Comparison of ENCODE assay signal across 23 cellular contexts in the genomic region with DNA sequence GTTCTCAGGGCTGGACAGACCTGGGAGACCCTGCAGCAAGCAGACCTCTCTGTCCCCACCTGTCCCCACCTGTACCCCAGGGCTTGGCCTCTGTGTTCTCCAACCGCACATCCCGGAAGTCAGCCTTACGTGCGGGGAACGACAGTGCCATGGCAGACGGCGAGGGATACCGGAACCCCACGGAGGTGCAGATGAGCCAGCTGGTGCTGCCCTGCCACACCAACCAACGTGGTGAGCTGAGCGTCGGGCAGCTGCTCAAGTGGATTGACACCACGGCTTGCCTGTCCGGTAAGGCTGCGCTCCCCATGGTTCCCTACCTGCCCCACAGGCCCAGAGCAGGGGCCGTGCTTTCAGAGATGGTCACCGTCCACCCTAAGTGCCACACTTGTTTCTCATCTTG. TPM values are rescaled to one million over a fixed set of nuclear protein-coding genes. Genes with fewer than 3 reads are reported as not detected.
"Had no signal": no experiment of that assay in that cellular context is flagged by ENCODE, and none has a peak within 500 bp of the region (broad histone marks: within the 10 kb centered on the region; RNA-seq: fewer than 3 reads in every experiment).

No MANE protein-coding gene starts in this region.

- ATAC-seq: right lobe of liver; stimulated activated memory B cell treated with anti-CD40 and anti-IgM and Interleukin-4, amounts not matched to agents 10 μg/mL and 1 μg/mL and 100 μg/mL, for 72 hours had no signal

- DNase-seq: activated CD4-positive, alpha-beta T cell treated with anti-CD3 and anti-CD28 coated beads for 1 hour; activated CD4-positive, alpha-beta T cell treated with anti-CD3 and anti-CD28 coated beads, Interleukin-2, amount 50 U/mL, for 1 hour; activated naive CD8-positive, alpha-beta T cell treated with anti-CD3 and anti-CD28 coated beads for 36 hours; activated T-cell treated with anti-CD3 and anti-CD28 coated beads, Interleukin-2, amount 50 U/mL, for 1 hour; colonic mucosa; immature natural killer cell; right lobe of liver; small intestine; stimulated activated CD4-positive, alpha-beta T cell treated with anti-CD3 and anti-CD28 coated beads, Interleukin-15, amount 100 ng/mL, for 24 hours; stomach; T-helper 1 cell; testis; trophoblast cell; uterus; WERI-Rb-1 had no signal

- H3K9me3 Mint-ChIP-seq: activated naive CD8-positive, alpha-beta T cell treated with anti-CD3 and anti-CD28 coated beads for 36 hours; immature natural killer cell; stimulated activated memory B cell treated with anti-CD40 and anti-IgM and Interleukin-4, amounts not matched to agents 10 μg/mL and 1 μg/mL and 100 μg/mL, for 72 hours had no signal

- H3K4me3 ChIP-seq: breast epithelium, colonic mucosa, right lobe of liver, stomach, testis, uterus had no signal

- H3K4me3 Mint-ChIP-seq: activated naive CD8-positive, alpha-beta T cell treated with anti-CD3 and anti-CD28 coated beads for 36 hours; immature natural killer cell; stimulated activated memory B cell treated with anti-CD40 and anti-IgM and Interleukin-4, amounts not matched to agents 10 μg/mL and 1 μg/mL and 100 μg/mL, for 72 hours had no signal

- H3K9me3 ChIP-seq: breast epithelium, colonic mucosa, right lobe of liver, stomach, testis, uterus had no signal

- H3K27me3 ChIP-seq: breast epithelium, colonic mucosa, right lobe of liver, stomach, testis, uterus had no signal

- H3K4me1 Mint-ChIP-seq: stimulated activated memory B cell treated with anti-CD40 and anti-IgM and Interleukin-4, amounts not matched to agents 10 μg/mL and 1 μg/mL and 100 μg/mL, for 72 hours had no signal

- H3K36me3 ChIP-seq: breast epithelium, colonic mucosa, right lobe of liver, uterus, WERI-Rb-1 had no signal

- H3K27me3 Mint-ChIP-seq: activated naive CD8-positive, alpha-beta T cell treated with anti-CD3 and anti-CD28 coated beads for 36 hours; stimulated activated memory B cell treated with anti-CD40 and anti-IgM and Interleukin-4, amounts not matched to agents 10 μg/mL and 1 μg/mL and 100 μg/mL, for 72 hours had no signal

- H3K27ac ChIP-seq: breast epithelium, colonic mucosa, right lobe of liver, testis, uterus had no signal

- H3K4me1 ChIP-seq: uterus had no signal

- H3K36me3 Mint-ChIP-seq: activated naive CD8-positive, alpha-beta T cell treated with anti-CD3 and anti-CD28 coated beads for 36 hours; immature natural killer cell; stimulated activated memory B cell treated with anti-CD40 and anti-IgM and Interleukin-4, amounts not matched to agents 10 μg/mL and 1 μg/mL and 100 μg/mL, for 72 hours had no signal

- H3K27ac Mint-ChIP-seq: activated naive CD8-positive, alpha-beta T cell treated with anti-CD3 and anti-CD28 coated beads for 36 hours; immature natural killer cell; stimulated activated memory B cell treated with anti-CD40 and anti-IgM and Interleukin-4, amounts not matched to agents 10 μg/mL and 1 μg/mL and 100 μg/mL, for 72 hours had no signal

RNA-seq across cellular contexts. Expression of a gene that starts 36.5 kb away (rescaled TPM):
- polyA plus RNA-seq: neural cell had no signal

RNA-seq across cellular contexts. Expression of a gene that starts 38.8 kb away (rescaled TPM):
- total RNA-seq: activated naive CD8-positive, alpha-beta T cell treated with anti-CD3 and anti-CD28 coated beads for 36 hours; epithelial cell of proximal tubule; fibroblast of villous mesenchyme; kidney epithelial cell; osteocyte; pulmonary artery endothelial cell; uterus had no signal
- polyA plus RNA-seq: immature natural killer cell, neural cell had no signal

RNA-seq across cellular contexts. Expression of a gene that starts 57.0 kb away (rescaled TPM):
- total RNA-seq: epithelial cell of proximal tubule, kidney epithelial cell, pulmonary artery endothelial cell had no signal
- polyA plus RNA-seq: immature natural killer cell, neural cell had no signal
